Comparison of ENCODE assay signal across 28 cellular contexts in genomic region chr13:71626396-71626795, GRCh38.
"Had no signal": no experiment of that assay in that cellular context is flagged by ENCODE, and none has a peak within 500 bp of the region (broad histone marks: within the 10 kb centered on the region; RNA-seq: fewer than 3 reads in every experiment).

No MANE protein-coding gene starts in this region.

- H3K9me3 ChIP-seq: lower lobe of right lung, ovary, prostate gland, stomach, thyroid gland, upper lobe of left lung, vagina had no signal

- H3K4me1 ChIP-seq: prostate gland, thyroid gland had no signal

- H3K27ac Mint-ChIP-seq: activated B cell treated with CpG ODN at 0.5 μM for 24 hours; activated CD8-positive, alpha-beta memory T cell treated with anti-CD3 and anti-CD28 coated beads, Interleukin-2, amount 10 ng/mL, durations not matched to agents 7 days and 5 days; activated CD8-positive, alpha-beta T cell treated with anti-CD3 and anti-CD28 coated beads, Interleukin-2, amount 10 ng/mL, durations not matched to agents 7 days and 5 days; activated naive CD4-positive, alpha-beta T cell treated with anti-CD3 and anti-CD28 coated beads, Interleukin-2, amount 50 U/mL, for 72 hours; activated T-helper 2 cell treated with anti-CD3 and anti-CD28 coated beads, Interferon-gamma antibody, Interleukin-2, Interleukin-4, amounts not matched to agents 10 μg/mL and 5 μg/mL and 100 μg/mL, durations not matched to agents 14 hours and 24 hours and 36 hours; immature natural killer cell; stimulated activated naive B cell treated with anti-CD40 and anti-IgM and Interleukin-4, amounts not matched to agents 10 μg/mL and 1 μg/mL and 100 μg/mL, for 72 hours; T-helper 2 cell treated with Interferon-gamma antibody and Interleukin-4, amounts not matched to agents 5 μg/mL and 100 μg/mL, for 36 hours had no signal

- H3K4me1 Mint-ChIP-seq: activated B cell treated with CpG ODN at 0.5 μM for 24 hours; activated CD8-positive, alpha-beta memory T cell treated with anti-CD3 and anti-CD28 coated beads, Interleukin-2, amount 10 ng/mL, durations not matched to agents 7 days and 5 days; immature natural killer cell; stimulated activated naive B cell treated with anti-CD40 and anti-IgM and Interleukin-4, amounts not matched to agents 10 μg/mL and 1 μg/mL and 100 μg/mL, for 72 hours had no signal

- H3K27me3 ChIP-seq: dorsolateral prefrontal cortex, ovary, stomach, thyroid gland, upper lobe of left lung, vagina had no signal

- FAIRE-seq: kidney had no signal

- DNase-seq: activated B cell treated with CpG ODN at 0.5 μM for 24 hours; activated CD4-positive, alpha-beta T cell treated with anti-CD3 and anti-CD28 coated beads, Interleukin-2, amount 50 U/mL, for 1 hour; activated CD8-positive, alpha-beta memory T cell treated with anti-CD3 and anti-CD28 coated beads, Interleukin-2, amount 10 ng/mL, durations not matched to agents 7 days and 5 days; activated CD8-positive, alpha-beta T cell treated with anti-CD3 and anti-CD28 coated beads, Interleukin-2, amount 10 ng/mL, durations not matched to agents 7 days and 5 days; activated T-cell treated with anti-CD3 and anti-CD28 coated beads, Interleukin-2, amount 50 U/mL, for 48 hours; cerebellar nuclear complex; dorsolateral prefrontal cortex; effector memory CD4-positive, alpha-beta T cell; head of caudate nucleus; hypothalamus; immature natural killer cell; kidney; lower lobe of right lung; ovary; stimulated activated CD4-positive, alpha-beta T cell treated with anti-CD3 and anti-CD28 coated beads, Interleukin-15, amount 100 ng/mL, for 24 hours; stimulated activated CD4-positive, alpha-beta T cell treated with anti-CD3 and anti-CD28 coated beads, Interleukin-2, amount 100 ng/mL, for 24 hours; stimulated activated naive B cell treated with anti-CD40 and anti-IgM and Interleukin-4, amounts not matched to agents 10 μg/mL and 1 μg/mL and 100 μg/mL, for 72 hours; stomach; T-helper 1 cell; thyroid gland; upper lobe of left lung had no signal

- H3K27me3 Mint-ChIP-seq: activated B cell treated with CpG ODN at 0.5 μM for 24 hours; activated CD8-positive, alpha-beta memory T cell treated with anti-CD3 and anti-CD28 coated beads, Interleukin-2, amount 10 ng/mL, durations not matched to agents 7 days and 5 days; stimulated activated naive B cell treated with anti-CD40 and anti-IgM and Interleukin-4, amounts not matched to agents 10 μg/mL and 1 μg/mL and 100 μg/mL, for 72 hours had no signal

- H3K36me3 ChIP-seq: lower lobe of right lung, ovary, prostate gland, stomach, thyroid gland, upper lobe of left lung, vagina had no signal

- H3K9me3 Mint-ChIP-seq: activated T-helper 2 cell treated with anti-CD3 and anti-CD28 coated beads, Interferon-gamma antibody, Interleukin-2, Interleukin-4, amounts not matched to agents 10 μg/mL and 5 μg/mL and 100 μg/mL, durations not matched to agents 14 hours and 24 hours and 36 hours; stimulated activated naive B cell treated with anti-CD40 and anti-IgM and Interleukin-4, amounts not matched to agents 10 μg/mL and 1 μg/mL and 100 μg/mL, for 72 hours; T-helper 2 cell treated with Interferon-gamma antibody and Interleukin-4, amounts not matched to agents 5 μg/mL and 100 μg/mL, for 36 hours had no signal

- H3K4me3 ChIP-seq: coronary artery, dorsolateral prefrontal cortex, lower lobe of right lung, ovary, prostate gland, smooth muscle cell, stomach, thyroid gland, upper lobe of left lung, vagina had no signal

- H3K36me3 Mint-ChIP-seq: activated CD8-positive, alpha-beta memory T cell treated with anti-CD3 and anti-CD28 coated beads, Interleukin-2, amount 10 ng/mL, durations not matched to agents 7 days and 5 days; activated naive CD4-positive, alpha-beta T cell treated with anti-CD3 and anti-CD28 coated beads, Interleukin-2, amount 50 U/mL, for 72 hours; immature natural killer cell; stimulated activated naive B cell treated with anti-CD40 and anti-IgM and Interleukin-4, amounts not matched to agents 10 μg/mL and 1 μg/mL and 100 μg/mL, for 72 hours had no signal

- H3K4me3 Mint-ChIP-seq: activated B cell treated with CpG ODN at 0.5 μM for 24 hours; activated CD8-positive, alpha-beta memory T cell treated with anti-CD3 and anti-CD28 coated beads, Interleukin-2, amount 10 ng/mL, durations not matched to agents 7 days and 5 days; activated CD8-positive, alpha-beta T cell treated with anti-CD3 and anti-CD28 coated beads, Interleukin-2, amount 10 ng/mL, durations not matched to agents 7 days and 5 days; immature natural killer cell; stimulated activated naive B cell treated with anti-CD40 and anti-IgM and Interleukin-4, amounts not matched to agents 10 μg/mL and 1 μg/mL and 100 μg/mL, for 72 hours; T-helper 2 cell treated with Interferon-gamma antibody and Interleukin-4, amounts not matched to agents 5 μg/mL and 100 μg/mL, for 36 hours had no signal

- H3K27ac ChIP-seq: coronary artery, dorsolateral prefrontal cortex, lower lobe of right lung, ovary, prostate gland, thyroid gland, vagina had no signal

- ATAC-seq: activated CD8-positive, alpha-beta memory T cell treated with anti-CD3 and anti-CD28 coated beads, Interleukin-2, amount 10 ng/mL, durations not matched to agents 7 days and 5 days; activated CD8-positive, alpha-beta T cell treated with anti-CD3 and anti-CD28 coated beads, Interleukin-2, amount 10 ng/mL, durations not matched to agents 7 days and 5 days; activated naive CD4-positive, alpha-beta T cell treated with anti-CD3 and anti-CD28 coated beads, Interleukin-2, amount 50 U/mL, for 72 hours; lower lobe of right lung; stimulated activated naive B cell treated with anti-CD40 and anti-IgM and Interleukin-4, amounts not matched to agents 10 μg/mL and 1 μg/mL and 100 μg/mL, for 72 hours had no signal
